In genomic region chr2:141526760-141527159, GRCh38 we compare ENCODE assay signal across 21 cellular contexts.
DNase-seq lines count a peak whose midpoint lies in the region; ATAC-seq, FAIRE-seq and TF ChIP-seq lines count a peak whose summit lies in the region.
"Had no signal": no experiment of that assay in that cellular context is flagged by ENCODE, and none has a peak within 500 bp of the region (broad histone marks: within the 10 kb centered on the region; RNA-seq: fewer than 3 reads in every experiment).

No MANE protein-coding gene starts in this region.

- 60% methylated on average over 2 of the region's 2 CpGs for WGBS in A549 (ENCODE audit: missing lambda C conversion rate)
- 0% methylated on average over 2 of the region's 2 CpGs for WGBS in K562 (ENCODE audit: insufficient coverage, low coverage, missing lambda C conversion rate)

- POLR2A ChIA-PET in A549 (lab: Yijun Ruan, JAX) (no interaction called here), K562 (lab: Yijun Ruan, JAX) (no interaction called here)

- no peak for ATAC-seq in A549
- no peak for ATAC-seq in GM23338
- no peak for ATAC-seq in K562
- no peak for ATAC-seq in stimulated activated naive CD8-positive, alpha-beta T cell treated with anti-CD3 and anti-CD28 coated beads, Interleukin-15, amount 100 ng/mL, for 72 hours
- ATAC-seq: CD8-positive, alpha-beta T cell had no signal

- in situ Hi-C loops in K562 (cut with MboI): no loop called here

- H3K9me1 ChIP-seq in K562 (ENCODE audit: control insufficient read depth, insufficient read depth, low read length): no peaks in the 10 kb centered on the region

- TF ChIP-seq CTCF in A549 (IDR thresholded peaks at IDR 0.05): no peak
- no peak for TF ChIP-seq CTCF in GM23338 (conservative IDR thresholded peaks at IDR 0.05; ENCODE audit: low read depth in 2 of 2)
- no peak for TF ChIP-seq CTCF in K562 (IDR thresholded peaks at IDR 0.05 in 2 of 3, conservative IDR thresholded peaks at IDR 0.05 in 1 of 3; ENCODE audit: insufficient read depth in 2 of 3, low read depth in 1 of 3, low read length in 3 of 3)
- no peak for TF ChIP-seq CTCF in chondrocyte (IDR thresholded peaks at IDR 0.05)

- H3K9ac ChIP-seq in K562 (ENCODE audit: insufficient read depth in 1 of 2, low read depth in 2 of 2, low read length in 2 of 2): no peak overlapping the region
- H3K9ac ChIP-seq: BLaER1 treated with 17β-estradiol and CSF1 and Interleukin-3, amounts not matched to agents 10 nM and 100 nM had no signal

- H3K27ac ChIP-seq in A549: no peak overlapping the region
- no peak overlapping the region for H3K27ac ChIP-seq in GM23338 (ENCODE audit: low read depth)
- no peak overlapping the region for H3K27ac ChIP-seq in K562 (ENCODE audit: extremely low read depth, low read depth, low read length)
- H3K27ac ChIP-seq: BLaER1 treated with 17β-estradiol and CSF1 and Interleukin-3, amounts not matched to agents 10 nM and 100 nM; C4-2B had no signal

- H3K4me2 ChIP-seq in A549 (no peak overlapping the region), GM23338 (no peak overlapping the region), K562 (ENCODE audit: insufficient read depth, low read length) (no peak overlapping the region)
- H3K4me2 ChIP-seq: BLaER1 treated with 17β-estradiol and CSF1 and Interleukin-3, amounts not matched to agents 10 nM and 100 nM had no signal

- H3K9me3 Mint-ChIP-seq in GM23338 (no peaks in the 10 kb centered on the region), chondrocyte (ENCODE audit: low read depth) (no peaks in the 10 kb centered on the region)
- H3K9me3 Mint-ChIP-seq in stimulated activated naive CD8-positive, alpha-beta T cell treated with anti-CD3 and anti-CD28 coated beads, Interleukin-15, amount 100 ng/mL, for 72 hours: no peaks in the 10 kb centered on the region
- H3K9me3 Mint-ChIP-seq: CD8-positive, alpha-beta T cell had no signal

- H3K4me3 ChIP-seq in A549 (no peak overlapping the region), GM23338 (no peak overlapping the region), K562 (no peak overlapping the region)
- H3K4me3 ChIP-seq: BLaER1 treated with 17β-estradiol and CSF1 and Interleukin-3, amounts not matched to agents 10 nM and 100 nM had no signal

- no peaks in the 10 kb centered on the region for H3K79me2 ChIP-seq in GM23338 (replicated peaks; ENCODE audit: insufficient read depth)
- no peaks in the 10 kb centered on the region for H3K79me2 ChIP-seq in K562 (ENCODE audit: control insufficient read depth, insufficient read depth, low read length)

- TF ChIP-seq EP300 in A549 (IDR thresholded peaks at IDR 0.05) (no peak), K562 (IDR thresholded peaks at IDR 0.05; ENCODE audit: low read length) (no peak)

- TF ChIP-seq RAD21 in A549 (conservative IDR thresholded peaks at IDR 0.05 in 1 of 2, IDR thresholded peaks at IDR 0.05 in 1 of 2): no peak
- no peak for TF ChIP-seq RAD21 in K562 (CRISPR knock-in tag; conservative IDR thresholded peaks at IDR 0.05 in 1 of 2, IDR thresholded peaks at IDR 0.05 in 1 of 2)

- H3K36me3 ChIP-seq in GM23338 (ENCODE audit: insufficient read depth) (no peaks in the 10 kb centered on the region), K562 (ENCODE audit: control insufficient read depth, insufficient read depth, low read length) (no peaks in the 10 kb centered on the region)
- H3K36me3 ChIP-seq: BLaER1 treated with 17β-estradiol and CSF1 and Interleukin-3, amounts not matched to agents 10 nM and 100 nM had no signal

- H3K9me3 ChIP-seq in A549 (no peaks in the 10 kb centered on the region), K562 (replicated peaks; ENCODE audit: control insufficient read depth, insufficient read depth, low read depth, low read length) (no peaks in the 10 kb centered on the region)
- H3K9me3 ChIP-seq: Caco-2 had no signal

- H4K20me1 ChIP-seq in GM23338 (replicated peaks; ENCODE audit: insufficient read depth) (no peaks in the 10 kb centered on the region), K562 (replicated peaks; ENCODE audit: control insufficient read depth, insufficient read depth, low read length) (no peaks in the 10 kb centered on the region)
- H4K20me1 ChIP-seq: BLaER1 treated with 17β-estradiol and CSF1 and Interleukin-3, amounts not matched to agents 10 nM and 100 nM had no signal

- H3F3A ChIP-seq in GM23338 (replicated peaks; ENCODE audit: low read depth): no peaks in the 10 kb centered on the region

- H2AFZ ChIP-seq in GM23338: no peak overlapping the region
- no peak overlapping the region for H2AFZ ChIP-seq in K562 (ENCODE audit: low read depth, low read length)

- intact Hi-C loops in K562 (cut with micrococcal nuclease): no loop called here

- DNase-seq in A549 (ENCODE audit: low read depth in 1 of 2, low spot score in 1 of 2) (no peak), GM23338 (ENCODE audit: low spot score) (no peak), K562 (ENCODE audit: extremely low read depth in 1 of 4, low spot score in 3 of 4) (no peak), chondrocyte (ENCODE audit: low spot score) (no peak), medulla oblongata (ENCODE audit: extremely low spot score) (no peak)
- no peak for DNase-seq in stimulated activated naive CD8-positive, alpha-beta T cell treated with anti-CD3 and anti-CD28 coated beads, Interleukin-15, amount 100 ng/mL, for 72 hours
- DNase-seq: 8988T; AML-193; Caco-2; Calu3; CD4-positive, alpha-beta T cell; CD8-positive, alpha-beta T cell; DMS79 treated with DMSO at 0.1 percent for 48 hours; GF-D8 had no signal

- H3K4me3 Mint-ChIP-seq in GM23338: no peak overlapping the region
- no peak overlapping the region for H3K4me3 Mint-ChIP-seq in stimulated activated naive CD8-positive, alpha-beta T cell treated with anti-CD3 and anti-CD28 coated beads, Interleukin-15, amount 100 ng/mL, for 72 hours
- no peak overlapping the region for H3K4me3 Mint-ChIP-seq in chondrocyte (ENCODE audit: unreplicated experiment)
- H3K4me3 Mint-ChIP-seq: B cell; CD4-positive, alpha-beta T cell; CD8-positive, alpha-beta T cell had no signal

- BruUV-seq in K562 (replicated peaks; lab: Mats Ljungman, UMichigan): no TSS peak

- H3K27ac Mint-ChIP-seq in GM23338: peak overlapping the region; percentile 70; the same call in 1 of the 2 replicates
- H3K27ac Mint-ChIP-seq in stimulated activated naive CD8-positive, alpha-beta T cell treated with anti-CD3 and anti-CD28 coated beads, Interleukin-15, amount 100 ng/mL, for 72 hours: no peak overlapping the region
- H3K27ac Mint-ChIP-seq in chondrocyte (ENCODE audit: unreplicated experiment): no peak overlapping the region
- H3K27ac Mint-ChIP-seq: B cell; CD4-positive, alpha-beta T cell; CD8-positive, alpha-beta T cell had no signal

- H3K36me3 Mint-ChIP-seq in GM23338 (ENCODE audit: low read depth): no peaks in the 10 kb centered on the region
- H3K36me3 Mint-ChIP-seq in chondrocyte (ENCODE audit: low read depth): no peaks in the 10 kb centered on the region
- H3K36me3 Mint-ChIP-seq: CD8-positive, alpha-beta T cell had no signal

- no peak for FAIRE-seq in A549 (lab: Jason Lieb, UNC)
- FAIRE-seq in K562 (lab: Jason Lieb, UNC): no peak
- FAIRE-seq: A204.1, G401.6, GM12891, GM19239 had no signal

- TF ChIP-seq POLR2A in A549 (IDR thresholded peaks at IDR 0.05; ENCODE audit: low read length) (no peak), K562 (conservative IDR thresholded peaks at IDR 0.05) (no peak)

- no peaks in the 10 kb centered on the region for H3K9me2 ChIP-seq in GM23338 (ENCODE audit: insufficient read depth)

- H3K4me1 Mint-ChIP-seq in GM23338: no peaks in the 10 kb centered on the region
- H3K4me1 Mint-ChIP-seq in stimulated activated naive CD8-positive, alpha-beta T cell treated with anti-CD3 and anti-CD28 coated beads, Interleukin-15, amount 100 ng/mL, for 72 hours: no peaks in the 10 kb centered on the region
- no peaks in the 10 kb centered on the region for H3K4me1 Mint-ChIP-seq in chondrocyte (ENCODE audit: low read depth)

- CTCF ChIA-PET in A549 (lab: Yijun Ruan, JAX): no interaction called here
- CTCF ChIA-PET in K562 (lab: Yijun Ruan, JAX; ENCODE audit: low intra/inter-chr PET ratio): no interaction called here

- H3K27me3 ChIP-seq in GM23338 (ENCODE audit: insufficient read depth) (no peaks in the 10 kb centered on the region), K562 (ENCODE audit: control insufficient read depth in 2 of 2, insufficient read depth in 2 of 2, low read length in 2 of 2) (no peaks in the 10 kb centered on the region)
- H3K27me3 ChIP-seq: BLaER1 treated with 17β-estradiol and CSF1 and Interleukin-3, amounts not matched to agents 10 nM and 100 nM had no signal

- no peaks in the 10 kb centered on the region for H3K4me1 ChIP-seq in A549
- H3K4me1 ChIP-seq in GM23338 (ENCODE audit: insufficient read depth): no peaks in the 10 kb centered on the region
- no peaks in the 10 kb centered on the region for H3K4me1 ChIP-seq in K562 (replicated peaks in 1 of 2; ENCODE audit: control insufficient read depth in 2 of 2, insufficient read depth in 2 of 2, low read length in 2 of 2)
- H3K4me1 ChIP-seq: Caco-2 had no signal

- H3K27me3 Mint-ChIP-seq in GM23338 (ENCODE audit: insufficient read depth, low read depth, poor library complexity) (no peaks in the 10 kb centered on the region), chondrocyte (ENCODE audit: low read depth) (no peaks in the 10 kb centered on the region)
- no peaks in the 10 kb centered on the region for H3K27me3 Mint-ChIP-seq in stimulated activated naive CD8-positive, alpha-beta T cell treated with anti-CD3 and anti-CD28 coated beads, Interleukin-15, amount 100 ng/mL, for 72 hours
- H3K27me3 Mint-ChIP-seq: B cell; CD4-positive, alpha-beta T cell had no signal

TF ChIP-seq in A549, 52 proteins besides CTCF, POLR2A, EP300 and RAD21:
- peak; percentile 63 for TF ChIP-seq MAFK (IDR thresholded peaks at IDR 0.05; ENCODE audit: partially characterized antibody)
- TF ChIP-seq RARB (CRISPR knock-in tag; IDR thresholded peaks at IDR 0.05): no peak

TF ChIP-seq in GM23338, 12 proteins besides CTCF, POLR2A, EP300 and RAD21 (continues in another document):
- TF ChIP-seq ZNF331 (CRISPR knock-in tag; IDR thresholded peaks at IDR 0.05; ENCODE audit: low read depth) (no peak), POLR2AphosphoS5 (IDR thresholded peaks at IDR 0.05; ENCODE audit: low read depth) (no peak), NANOG (IDR thresholded peaks at IDR 0.05; ENCODE audit: borderline replicate concordance) (no peak), ZNF114 (CRISPR knock-in tag; IDR thresholded peaks at IDR 0.05) (no peak), EZH2phosphoT487 (IDR thresholded peaks at IDR 0.05; ENCODE audit: unreplicated experiment) (no peak)

TF ChIP-seq in K562, 482 proteins besides CTCF, POLR2A, EP300 and RAD21:
- TF ChIP-seq SETDB1 (IDR thresholded peaks at IDR 0.05; ENCODE audit: low read length): no peak
- peak; percentile 21; the same call in 1 of the 2 replicates for TF ChIP-seq MAFF (IDR thresholded peaks at IDR 0.05; ENCODE audit: low read length)
- TF ChIP-seq MAFK (IDR thresholded peaks at IDR 0.05; ENCODE audit: low read length): 0 out of 2 replicates have a peak, but pooled peaks have one; percentile 9

Comparison
In these comparisons a context has a peak if more than half of its experiments do, and no peak if none do; other contexts are left out.
1. Of the 35 proteins assayed by ChIP-seq in both K562 and A549: peak only in K562: none; only in A549: none; in both: MAFK; in neither: 34.